In the genomic region with DNA sequence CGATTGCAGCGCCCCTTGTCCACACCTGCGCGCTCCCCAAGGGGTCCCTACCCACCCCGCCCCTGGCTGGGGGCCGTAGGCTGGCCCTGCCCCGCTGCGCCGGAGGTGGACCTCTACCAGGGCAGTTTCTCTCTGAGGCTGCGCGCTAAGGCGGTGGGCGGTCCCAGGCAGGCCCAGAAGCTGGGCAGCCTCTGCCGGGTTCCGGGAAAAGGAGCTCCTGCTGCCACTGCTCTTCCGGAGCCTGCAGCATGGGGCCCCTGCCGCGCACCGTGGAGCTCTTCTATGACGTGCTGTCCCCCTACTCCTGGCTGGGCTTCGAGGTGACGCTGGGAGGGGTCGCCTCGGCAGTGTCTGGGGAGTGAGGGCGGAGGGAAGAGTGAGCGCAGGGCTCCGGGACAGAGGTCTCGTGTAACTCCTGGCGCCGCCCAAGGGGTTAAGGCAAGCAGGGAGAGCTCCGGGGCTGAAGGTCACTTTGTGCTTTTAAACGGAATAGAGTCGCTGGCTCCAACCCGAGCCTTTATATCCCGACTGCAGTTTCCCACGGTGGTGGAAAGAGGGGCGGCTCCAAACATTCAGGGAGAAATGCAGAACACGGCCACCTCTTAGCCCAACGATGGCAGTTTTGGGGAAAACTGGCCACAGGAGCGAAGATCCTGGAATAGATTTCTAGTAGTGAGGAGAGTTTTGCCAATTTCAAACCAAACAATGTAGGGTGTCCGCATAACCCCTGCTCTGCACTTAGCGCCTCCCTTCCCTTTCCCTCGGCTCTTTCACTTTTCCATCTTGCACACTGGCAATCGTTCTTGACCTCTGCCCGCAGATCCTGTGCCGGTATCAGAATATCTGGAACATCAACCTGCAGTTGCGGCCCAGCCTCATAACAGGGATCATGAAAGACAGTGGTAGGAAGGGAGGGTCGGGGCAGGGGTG, we compare ENCODE assay signal across 1 cellular context.
TF ChIP-seq lines count a peak whose summit lies in the region.

Gene GSTK1, plus strand, starts transcription at position 176 of the 930 bp plus-strand sequence. Its CDS starts 73 bp downstream, at position 249.

TF ChIP-seq in HEK293, 187 proteins besides CTCF, POLR2A, EP300 and RAD21 (continued from another document and continues in another):
- TF ChIP-seq, protein P1, sequence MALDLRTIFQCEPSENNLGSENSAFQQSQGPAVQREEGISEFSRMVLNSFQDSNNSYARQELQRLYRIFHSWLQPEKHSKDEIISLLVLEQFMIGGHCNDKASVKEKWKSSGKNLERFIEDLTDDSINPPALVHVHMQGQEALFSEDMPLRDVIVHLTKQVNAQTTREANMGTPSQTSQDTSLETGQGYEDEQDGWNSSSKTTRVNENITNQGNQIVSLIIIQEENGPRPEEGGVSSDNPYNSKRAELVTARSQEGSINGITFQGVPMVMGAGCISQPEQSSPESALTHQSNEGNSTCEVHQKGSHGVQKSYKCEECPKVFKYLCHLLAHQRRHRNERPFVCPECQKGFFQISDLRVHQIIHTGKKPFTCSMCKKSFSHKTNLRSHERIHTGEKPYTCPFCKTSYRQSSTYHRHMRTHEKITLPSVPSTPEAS (tag by site-specific recombination; IDR thresholded peaks at IDR 0.05): no peak
- no peak for TF ChIP-seq ZNF274 (IDR thresholded peaks at IDR 0.05; ENCODE audit: low read length)
- no peak for TF ChIP-seq ZNF274 (tag by site-specific recombination; IDR thresholded peaks at IDR 0.05; ENCODE audit: borderline replicate concordance)
- peak; percentile 47; the same call in 1 of the 2 replicates for TF ChIP-seq ZNF561 (tag by site-specific recombination; IDR thresholded peaks at IDR 0.05; ENCODE audit: borderline replicate concordance)
- TF ChIP-seq, protein P2, sequence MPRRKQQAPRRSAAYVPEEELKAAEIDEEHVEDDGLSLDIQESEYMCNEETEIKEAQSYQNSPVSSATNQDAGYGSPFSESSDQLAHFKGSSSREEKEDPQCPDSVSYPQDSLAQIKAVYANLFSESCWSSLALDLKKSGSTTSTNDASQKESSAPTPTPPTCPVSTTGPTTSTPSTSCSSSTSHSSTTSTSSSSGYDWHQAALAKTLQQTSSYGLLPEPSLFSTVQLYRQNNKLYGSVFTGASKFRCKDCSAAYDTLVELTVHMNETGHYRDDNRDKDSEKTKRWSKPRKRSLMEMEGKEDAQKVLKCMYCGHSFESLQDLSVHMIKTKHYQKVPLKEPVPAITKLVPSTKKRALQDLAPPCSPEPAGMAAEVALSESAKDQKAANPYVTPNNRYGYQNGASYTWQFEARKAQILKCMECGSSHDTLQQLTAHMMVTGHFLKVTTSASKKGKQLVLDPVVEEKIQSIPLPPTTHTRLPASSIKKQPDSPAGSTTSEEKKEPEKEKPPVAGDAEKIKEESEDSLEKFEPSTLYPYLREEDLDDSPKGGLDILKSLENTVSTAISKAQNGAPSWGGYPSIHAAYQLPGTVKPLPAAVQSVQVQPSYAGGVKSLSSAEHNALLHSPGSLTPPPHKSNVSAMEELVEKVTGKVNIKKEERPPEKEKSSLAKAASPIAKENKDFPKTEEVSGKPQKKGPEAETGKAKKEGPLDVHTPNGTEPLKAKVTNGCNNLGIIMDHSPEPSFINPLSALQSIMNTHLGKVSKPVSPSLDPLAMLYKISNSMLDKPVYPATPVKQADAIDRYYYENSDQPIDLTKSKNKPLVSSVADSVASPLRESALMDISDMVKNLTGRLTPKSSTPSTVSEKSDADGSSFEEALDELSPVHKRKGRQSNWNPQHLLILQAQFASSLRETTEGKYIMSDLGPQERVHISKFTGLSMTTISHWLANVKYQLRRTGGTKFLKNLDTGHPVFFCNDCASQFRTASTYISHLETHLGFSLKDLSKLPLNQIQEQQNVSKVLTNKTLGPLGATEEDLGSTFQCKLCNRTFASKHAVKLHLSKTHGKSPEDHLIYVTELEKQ (tag by site-specific recombination; IDR thresholded peaks at IDR 0.05; ENCODE audit: borderline replicate concordance): no peak
- no peak for TF ChIP-seq ZNF214 (tag by site-specific recombination; IDR thresholded peaks at IDR 0.05; ENCODE audit: borderline replicate concordance)
- TF ChIP-seq ZNF416 (tag by site-specific recombination; IDR thresholded peaks at IDR 0.05): no peak
- TF ChIP-seq ZSCAN30 (tag by site-specific recombination; IDR thresholded peaks at IDR 0.05): peak; percentile 88
- TF ChIP-seq ZNF157 (tag by site-specific recombination; IDR thresholded peaks at IDR 0.05): no peak
- TF ChIP-seq, protein P3, sequence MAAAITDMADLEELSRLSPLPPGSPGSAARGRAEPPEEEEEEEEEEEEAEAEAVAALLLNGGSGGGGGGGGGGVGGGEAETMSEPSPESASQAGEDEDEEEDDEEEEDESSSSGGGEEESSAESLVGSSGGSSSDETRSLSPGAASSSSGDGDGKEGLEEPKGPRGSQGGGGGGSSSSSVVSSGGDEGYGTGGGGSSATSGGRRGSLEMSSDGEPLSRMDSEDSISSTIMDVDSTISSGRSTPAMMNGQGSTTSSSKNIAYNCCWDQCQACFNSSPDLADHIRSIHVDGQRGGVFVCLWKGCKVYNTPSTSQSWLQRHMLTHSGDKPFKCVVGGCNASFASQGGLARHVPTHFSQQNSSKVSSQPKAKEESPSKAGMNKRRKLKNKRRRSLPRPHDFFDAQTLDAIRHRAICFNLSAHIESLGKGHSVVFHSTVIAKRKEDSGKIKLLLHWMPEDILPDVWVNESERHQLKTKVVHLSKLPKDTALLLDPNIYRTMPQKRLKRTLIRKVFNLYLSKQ (tag by site-specific recombination; IDR thresholded peaks at IDR 0.05; ENCODE audit: borderline replicate concordance): no peak
- TF ChIP-seq ZNF404 (tag by site-specific recombination; IDR thresholded peaks at IDR 0.05): no peak
- no peak for TF ChIP-seq ZNF747 (tag by site-specific recombination; IDR thresholded peaks at IDR 0.05)
- TF ChIP-seq, protein P4, sequence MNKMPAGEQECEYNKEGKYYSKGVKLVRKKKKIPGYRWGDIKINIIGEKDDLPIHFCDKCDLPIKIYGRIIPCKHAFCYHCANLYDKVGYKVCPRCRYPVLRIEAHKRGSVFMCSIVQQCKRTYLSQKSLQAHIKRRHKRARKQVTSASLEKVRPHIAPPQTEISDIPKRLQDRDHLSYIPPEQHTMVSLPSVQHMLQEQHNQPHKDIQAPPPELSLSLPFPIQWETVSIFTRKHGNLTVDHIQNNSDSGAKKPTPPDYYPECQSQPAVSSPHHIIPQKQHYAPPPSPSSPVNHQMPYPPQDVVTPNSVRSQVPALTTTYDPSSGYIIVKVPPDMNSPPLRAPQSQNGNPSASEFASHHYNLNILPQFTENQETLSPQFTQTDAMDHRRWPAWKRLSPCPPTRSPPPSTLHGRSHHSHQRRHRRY (tag by site-specific recombination; IDR thresholded peaks at IDR 0.05): no peak
- no peak for TF ChIP-seq ZSCAN5A (tag by site-specific recombination; IDR thresholded peaks at IDR 0.05)
- TF ChIP-seq ZXDB (tag by site-specific recombination; IDR thresholded peaks at IDR 0.05): peak; percentile 79; the same call in 1 of the 2 replicates
- TF ChIP-seq ZFHX2 (tag by site-specific recombination; conservative IDR thresholded peaks at IDR 0.05): peak; percentile 30; the same call in 1 of the 2 replicates
- TF ChIP-seq ZBTB48 (tag by site-specific recombination; IDR thresholded peaks at IDR 0.05): peak; percentile 28; the same call in 1 of the 2 replicates
- 0 out of 2 replicates have a peak, but pooled peaks have one; percentile 24 for TF ChIP-seq KLF7 (tag by site-specific recombination; IDR thresholded peaks at IDR 0.05; ENCODE audit: borderline replicate concordance)
- TF ChIP-seq, protein P5, sequence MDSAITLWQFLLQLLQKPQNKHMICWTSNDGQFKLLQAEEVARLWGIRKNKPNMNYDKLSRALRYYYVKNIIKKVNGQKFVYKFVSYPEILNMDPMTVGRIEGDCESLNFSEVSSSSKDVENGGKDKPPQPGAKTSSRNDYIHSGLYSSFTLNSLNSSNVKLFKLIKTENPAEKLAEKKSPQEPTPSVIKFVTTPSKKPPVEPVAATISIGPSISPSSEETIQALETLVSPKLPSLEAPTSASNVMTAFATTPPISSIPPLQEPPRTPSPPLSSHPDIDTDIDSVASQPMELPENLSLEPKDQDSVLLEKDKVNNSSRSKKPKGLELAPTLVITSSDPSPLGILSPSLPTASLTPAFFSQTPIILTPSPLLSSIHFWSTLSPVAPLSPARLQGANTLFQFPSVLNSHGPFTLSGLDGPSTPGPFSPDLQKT (IDR thresholded peaks at IDR 0.05; ENCODE audit: borderline replicate concordance, low read depth, low read length): no peak
- TF ChIP-seq SP2 (tag by site-specific recombination; IDR thresholded peaks at IDR 0.05): peak; percentile 88
- no peak for TF ChIP-seq ZNF664 (tag by site-specific recombination; IDR thresholded peaks at IDR 0.05)
- no peak for TF ChIP-seq GLI2 (tag by site-specific recombination; IDR thresholded peaks at IDR 0.05; ENCODE audit: borderline replicate concordance, low read depth)
- TF ChIP-seq ZNF670 (tag by site-specific recombination; IDR thresholded peaks at IDR 0.05; ENCODE audit: low read depth): no peak
- TF ChIP-seq IKZF3 (tag by site-specific recombination; IDR thresholded peaks at IDR 0.05): peak; percentile 42
- no peak for TF ChIP-seq ZNF530 (tag by site-specific recombination; IDR thresholded peaks at IDR 0.05; ENCODE audit: low read depth)
- TF ChIP-seq ZNF16 (tag by site-specific recombination; IDR thresholded peaks at IDR 0.05; ENCODE audit: low read depth): no peak
- peak; percentile 54 for TF ChIP-seq ZNF629 (tag by site-specific recombination; IDR thresholded peaks at IDR 0.05)
- TF ChIP-seq ZNF10 (tag by site-specific recombination; IDR thresholded peaks at IDR 0.05): no peak
- no peak for TF ChIP-seq ZNF658 (tag by site-specific recombination; IDR thresholded peaks at IDR 0.05)
- TF ChIP-seq ZNF707 (tag by site-specific recombination; IDR thresholded peaks at IDR 0.05): no peak
- TF ChIP-seq ZNF175 (tag by site-specific recombination; IDR thresholded peaks at IDR 0.05): no peak
- TF ChIP-seq ZSCAN23 (tag by site-specific recombination; IDR thresholded peaks at IDR 0.05): no peak
- no peak for TF ChIP-seq ZNF223 (tag by site-specific recombination; IDR thresholded peaks at IDR 0.05)
- no peak for TF ChIP-seq ZNF776 (tag by site-specific recombination; IDR thresholded peaks at IDR 0.05; ENCODE audit: borderline replicate concordance)
- no peak for TF ChIP-seq BCL11B (tag by site-specific recombination; IDR thresholded peaks at IDR 0.05; ENCODE audit: low read depth)
- peak; percentile 69; the same call in 1 of the 2 replicates for TF ChIP-seq KLF17 (tag by site-specific recombination; IDR thresholded peaks at IDR 0.05)
- TF ChIP-seq ZBTB21 (tag by site-specific recombination; IDR thresholded peaks at IDR 0.05): peak; percentile 50; the same call in 1 of the 2 replicates
- TF ChIP-seq, protein P6, sequence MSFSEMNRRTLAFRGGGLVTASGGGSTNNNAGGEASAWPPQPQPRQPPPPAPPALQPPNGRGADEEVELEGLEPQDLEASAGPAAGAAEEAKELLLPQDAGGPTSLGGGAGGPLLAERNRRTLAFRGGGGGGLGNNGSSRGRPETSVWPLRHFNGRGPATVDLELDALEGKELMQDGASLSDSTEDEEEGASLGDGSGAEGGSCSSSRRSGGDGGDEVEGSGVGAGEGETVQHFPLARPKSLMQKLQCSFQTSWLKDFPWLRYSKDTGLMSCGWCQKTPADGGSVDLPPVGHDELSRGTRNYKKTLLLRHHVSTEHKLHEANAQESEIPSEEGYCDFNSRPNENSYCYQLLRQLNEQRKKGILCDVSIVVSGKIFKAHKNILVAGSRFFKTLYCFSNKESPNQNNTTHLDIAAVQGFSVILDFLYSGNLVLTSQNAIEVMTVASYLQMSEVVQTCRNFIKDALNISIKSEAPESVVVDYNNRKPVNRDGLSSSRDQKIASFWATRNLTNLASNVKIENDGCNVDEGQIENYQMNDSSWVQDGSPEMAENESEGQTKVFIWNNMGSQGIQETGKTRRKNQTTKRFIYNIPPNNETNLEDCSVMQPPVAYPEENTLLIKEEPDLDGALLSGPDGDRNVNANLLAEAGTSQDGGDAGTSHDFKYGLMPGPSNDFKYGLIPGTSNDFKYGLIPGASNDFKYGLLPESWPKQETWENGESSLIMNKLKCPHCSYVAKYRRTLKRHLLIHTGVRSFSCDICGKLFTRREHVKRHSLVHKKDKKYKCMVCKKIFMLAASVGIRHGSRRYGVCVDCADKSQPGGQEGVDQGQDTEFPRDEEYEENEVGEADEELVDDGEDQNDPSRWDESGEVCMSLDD (tag by site-specific recombination; IDR thresholded peaks at IDR 0.05): peak; percentile 65
- no peak for TF ChIP-seq ZNF121 (tag by site-specific recombination; IDR thresholded peaks at IDR 0.05)
